Comparison of ENCODE assay signal across 17 cellular contexts in the genomic region with DNA sequence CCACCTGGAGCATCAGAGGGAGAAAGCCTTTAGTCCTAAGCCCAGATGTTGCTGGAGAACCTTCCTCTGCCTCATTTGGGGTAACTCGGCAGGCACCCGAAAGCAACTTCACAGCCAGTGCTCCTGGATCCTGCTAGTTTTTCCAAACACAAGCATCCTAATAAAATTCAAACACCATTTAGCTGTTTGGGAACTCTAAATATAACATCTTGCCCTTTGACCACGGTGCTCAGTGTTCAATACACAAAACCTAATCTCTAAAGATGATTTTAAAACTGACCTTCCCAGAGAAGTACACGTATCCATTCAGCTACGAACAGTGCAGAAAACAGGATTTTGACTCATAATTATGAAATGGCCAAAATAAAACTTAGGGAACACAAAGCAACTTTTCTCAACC. TPM values are rescaled to one million over a fixed set of nuclear protein-coding genes. Genes with fewer than 3 reads are reported as not detected.
"Had no signal": no experiment of that assay in that cellular context is flagged by ENCODE, and none has a peak within 500 bp of the region (broad histone marks: within the 10 kb centered on the region; RNA-seq: fewer than 3 reads in every experiment).

No MANE protein-coding gene starts in this region.

- H3K4me1 ChIP-seq: ascending aorta, suprapubic skin had no signal

- ATAC-seq: activated naive CD8-positive, alpha-beta T cell treated with anti-CD3 and anti-CD28 coated beads, Interleukin-2, amount 50 U/mL, for 24 hours; T-cell had no signal

- H3K9me3 ChIP-seq: ascending aorta, esophagus muscularis mucosa, suprapubic skin had no signal

- H3K36me3 ChIP-seq: ascending aorta, esophagus muscularis mucosa, suprapubic skin had no signal

- DNase-seq: activated CD4-positive, alpha-beta T cell treated with anti-CD3 and anti-CD28 coated beads, Interleukin-2, amount 50 U/mL, for 48 hours; activated naive CD4-positive, alpha-beta T cell treated with anti-CD3 and anti-CD28 coated beads for 36 hours; activated naive CD8-positive, alpha-beta T cell treated with anti-CD3 and anti-CD28 coated beads, Interleukin-2, amount 50 U/mL, for 24 hours; immature natural killer cell; mammary epithelial cell; small intestine; stimulated activated CD4-positive, alpha-beta T cell treated with anti-CD3 and anti-CD28 coated beads, Interleukin-4, amount 100 ng/mL, for 4 hours; stimulated activated CD8-positive, alpha-beta memory T cell treated with anti-CD3 and anti-CD28 coated beads, Interleukin-4, amount 100 ng/mL, for 48 hours; stimulated activated naive CD4-positive, alpha-beta T cell treated with Interleukin-2 at 50 U/mL for 16 hours; T-cell; T1000 had no signal

- H3K27ac ChIP-seq: ascending aorta, esophagus muscularis mucosa, SK-N-MC, suprapubic skin had no signal

- FAIRE-seq: bronchial epithelial cell, small intestine had no signal

- H3K27me3 ChIP-seq: ascending aorta, suprapubic skin had no signal

- H3K4me3 ChIP-seq: ascending aorta, esophagus muscularis mucosa, SK-N-MC, suprapubic skin had no signal

RNA-seq across cellular contexts. Expression of gene PROX1, which starts 40.3 kb away (rescaled TPM):
- total RNA-seq: activated T-helper 2 cell treated with anti-CD3 and anti-CD28 coated beads, Interferon-gamma antibody, Interleukin-2, Interleukin-4, amounts not matched to agents 10 μg/mL and 5 μg/mL and 100 μg/mL, durations not matched to agents 14 hours and 24 hours and 36 hours had no signal
- polyA plus RNA-seq: immature natural killer cell had no signal
